In genomic region chr1:228166170-228166936, GRCh38 we compare ENCODE assay signal across 8 cellular contexts. TPM values are rescaled to one million over a fixed set of nuclear protein-coding genes. Genes with fewer than 3 reads are reported as not detected.
DNase-seq lines count a peak whose midpoint lies in the region; ATAC-seq and TF ChIP-seq lines count a peak whose summit lies in the region.

No MANE protein-coding gene starts in this region.

- 21% methylated on average over 16 of the region's 26 CpGs for WGBS in prostate gland

- no peaks in the 10 kb centered on the region for H3K9me3 ChIP-seq in left ventricle myocardium inferior (replicated peaks)
- no peaks in the 10 kb centered on the region for H3K9me3 ChIP-seq in prostate gland

- peak overlapping the region; percentile 98 for H3K27ac ChIP-seq in left ventricle myocardium inferior (replicated peaks)
- peak overlapping the region; percentile 92 to 99 for H3K27ac ChIP-seq in prostate gland

- intact Hi-C loops in left ventricle myocardium inferior (cut with micrococcal nuclease): no loop called here
- intact Hi-C loops in prostate gland (cut with DNase I): loop anchor here (10.0 kb wide), 1 partner anchor 318 kb away; the partner anchor contains the start of gene RNF187

- peak; percentile 78 for DNase-seq in EH (ENCODE audit: low read depth)
- peak; percentile 88 for DNase-seq in HT-29 (ENCODE audit: low spot score)
- peak; percentile 33 to 45 for DNase-seq in SHP77 (lab: John Stamatoyannopoulos, UW)
- DNase-seq in amniotic stem cell (lab: John Stamatoyannopoulos, UW): peak; percentile 37
- DNase-seq in left ventricle myocardium inferior: peak; percentile 65
- peak; percentile 69 for DNase-seq in prostate gland (ENCODE audit: low spot score)
- DNase-seq in NCI-H187 (lab: John Stamatoyannopoulos, UW): no peak

- peak; percentile 44 for TF ChIP-seq CTCF in left ventricle myocardium inferior (IDR thresholded peaks at IDR 0.05; ENCODE audit: borderline replicate concordance)
- peak in 2 of 4 experiments; percentile 52 to 56 for TF ChIP-seq CTCF in prostate gland (IDR thresholded peaks at IDR 0.05)

- H3K27me3 ChIP-seq in left ventricle myocardium inferior (ENCODE audit: low read depth): no peaks in the 10 kb centered on the region
- no peaks in the 10 kb centered on the region for H3K27me3 ChIP-seq in prostate gland (replicated peaks; ENCODE audit: insufficient read depth)

- peak overlapping the region; percentile 78 for H3K4me3 ChIP-seq in left ventricle myocardium inferior
- peak overlapping the region; percentile 67 to 92 for H3K4me3 ChIP-seq in prostate gland

- H3K4me1 ChIP-seq in left ventricle myocardium inferior (peaks cover 52% of the 10 kb centered on the region), prostate gland (replicated peaks) (peaks cover 5% of the 10 kb centered on the region)

- H3K36me3 ChIP-seq in left ventricle myocardium inferior (no peaks in the 10 kb centered on the region), prostate gland (no peaks in the 10 kb centered on the region)

- no peak for TF ChIP-seq POLR2A in prostate gland (IDR thresholded peaks at IDR 0.05)

- peak; percentile 8 for ATAC-seq in GM21423 (IDR thresholded peaks at IDR 0.05; ENCODE audit: unreplicated experiment)

RNA-seq across cellular contexts. Expression of gene IBA57, which starts 0.7 kb away (rescaled TPM):
- 16.5 and 30.4 TPM in 2 replicates for total RNA-seq in HT-29 (2014; rRNA removed; shearing (Covaris generic))
- total RNA-seq in left ventricle myocardium inferior (15.0 TPM), prostate gland (10 to 100 TPM in 1 of 2 donors, 1 to 10 TPM in 1; 5.6 to 17.4 TPM)

RNA-seq across cellular contexts. Expression of gene GJC2, which starts 16.6 kb away (rescaled TPM):
- 45.3 and 48.4 TPM in 2 replicates for total RNA-seq in HT-29 (2014; rRNA removed; shearing (Covaris generic))
- total RNA-seq in left ventricle myocardium inferior (1.0 TPM), prostate gland (1 to 10 TPM; 1.9 to 4.1 TPM)

RNA-seq across cellular contexts. Expression of gene GUK1, which starts 26.3 kb away (rescaled TPM):
- total RNA-seq in HT-29 (2014; rRNA removed; shearing (Covaris generic)): 608 and 613 TPM in 2 replicates
- total RNA-seq in left ventricle myocardium inferior (150 TPM), prostate gland (100 to 1,000 TPM; 250 to 458 TPM)

RNA-seq across cellular contexts. Expression of gene OBSCN, which starts 41.5 kb away (rescaled TPM):
- 7.9 and 16.7 TPM in 2 replicates for total RNA-seq in HT-29 (2014; rRNA removed; shearing (Covaris generic))
- 316 TPM for total RNA-seq in left ventricle myocardium inferior
- total RNA-seq in prostate gland: 10 to 100 TPM; 34.3 to 45.2 TPM

RNA-seq across cellular contexts. Expression of gene MRPL55, which starts 57.3 kb away (rescaled TPM):
- total RNA-seq in HT-29 (2014; rRNA removed; shearing (Covaris generic)): 158 and 201 TPM in 2 replicates
- total RNA-seq in left ventricle myocardium inferior: 51.0 TPM
- total RNA-seq in prostate gland: 100 to 1,000 TPM; 120 to 136 TPM

Comparison
In these comparisons a context has a peak if more than half of its experiments do, and no peak if none do; other contexts are left out.
1. DNase-seq: peak in EH (single experiment), HT-29 (single experiment), SHP77 (2 of 2), amniotic stem cell (single experiment), left ventricle myocardium inferior (single experiment) and prostate gland (single experiment); none in NCI-H187 (0 of 2).